ENCODE assay signal across 1 cellular context in the genomic region with DNA sequence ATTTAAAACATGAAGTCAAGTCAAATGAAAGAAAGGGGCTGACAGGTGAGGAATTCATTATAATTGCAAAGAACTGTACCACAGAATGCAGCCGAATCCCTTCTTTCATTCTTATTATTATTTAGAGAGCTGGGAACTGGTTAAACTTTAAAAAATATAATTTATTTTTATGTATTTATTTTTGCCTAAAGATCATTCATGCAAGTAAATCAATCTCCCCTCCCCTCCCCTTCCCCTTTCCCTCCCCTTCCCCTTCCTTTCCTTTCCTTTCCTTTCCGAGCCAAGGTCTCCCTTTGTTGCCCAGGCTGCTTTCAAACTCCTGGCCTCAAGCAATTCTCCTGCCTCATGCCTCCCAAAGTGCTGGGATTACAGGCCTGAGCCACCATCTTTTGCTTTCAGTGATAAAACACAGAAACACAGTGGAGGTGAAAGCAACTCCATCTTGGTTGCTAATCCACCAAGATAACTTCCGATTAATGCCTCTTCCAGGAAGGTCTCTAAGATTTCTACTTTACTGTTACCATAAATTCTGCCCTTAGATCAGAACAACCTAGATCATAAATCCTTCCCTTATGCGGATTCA.
TF ChIP-seq lines count a peak whose summit lies in the region.

No MANE protein-coding gene starts in this region.

TF ChIP-seq in HepG2, 621 proteins besides CTCF, POLR2A, EP300 and RAD21:
- TF ChIP-seq, protein P1, sequence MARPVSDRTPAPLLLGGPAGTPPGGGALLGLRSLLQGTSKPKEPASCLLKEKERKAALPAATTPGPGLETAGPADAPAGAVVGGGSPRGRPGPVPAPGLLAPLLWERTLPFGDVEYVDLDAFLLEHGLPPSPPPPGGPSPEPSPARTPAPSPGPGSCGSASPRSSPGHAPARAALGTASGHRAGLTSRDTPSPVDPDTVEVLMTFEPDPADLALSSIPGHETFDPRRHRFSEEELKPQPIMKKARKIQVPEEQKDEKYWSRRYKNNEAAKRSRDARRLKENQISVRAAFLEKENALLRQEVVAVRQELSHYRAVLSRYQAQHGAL (CRISPR knock-in tag; IDR thresholded peaks at IDR 0.05; ENCODE audit: not compliant biosample characterization): no peak
- peak; percentile 92 for TF ChIP-seq HNRNPK (IDR thresholded peaks at IDR 0.05; ENCODE audit: low read depth, low read length, poor library complexity, severe bottlenecking)
